Comparison of ENCODE assay signal across 1 cellular context in the genomic region with DNA sequence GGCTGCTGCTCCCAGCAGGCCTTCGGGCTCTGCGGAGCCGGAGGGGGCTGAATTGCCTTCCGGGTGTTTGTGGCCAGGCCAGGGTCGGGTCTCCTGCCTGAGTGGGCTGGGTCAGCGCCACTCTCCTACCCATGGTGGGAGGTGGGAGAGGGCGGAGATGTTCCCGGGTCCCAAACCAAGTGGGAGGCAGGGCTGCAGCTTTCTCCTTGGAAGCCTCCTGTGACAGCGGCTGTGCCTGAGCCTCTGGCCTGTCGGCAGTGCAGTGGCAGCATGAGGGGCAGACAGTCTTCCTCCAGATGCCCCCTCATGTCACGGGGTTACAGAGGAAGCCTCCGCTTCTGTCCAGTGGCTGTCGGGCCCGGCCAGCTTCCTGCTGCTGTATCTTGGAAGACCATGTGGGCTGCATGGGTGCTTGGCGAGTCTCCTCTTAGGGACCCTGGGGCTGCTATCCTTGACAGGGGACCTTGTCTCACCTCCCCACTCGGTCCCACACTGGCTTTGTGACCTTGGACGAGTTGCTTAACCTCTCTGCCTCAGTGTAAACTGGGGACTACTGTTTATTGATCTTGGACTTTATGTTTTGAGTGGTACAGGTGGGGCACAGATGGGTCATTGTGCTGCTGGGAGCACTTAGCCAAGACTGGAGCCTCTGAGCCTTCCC.
TF ChIP-seq lines count a peak whose summit lies in the region.

No MANE protein-coding gene starts in this region.

TF ChIP-seq in endothelial cell of umbilical vein, 7 proteins besides CTCF, POLR2A, EP300 and RAD21:
- TF ChIP-seq GATA2 (IDR thresholded peaks at IDR 0.05; ENCODE audit: insufficient read depth, insufficient read length, low read depth, low read length) (no peak), JUN (IDR thresholded peaks at IDR 0.05; ENCODE audit: borderline replicate concordance, insufficient read depth, insufficient read length, low read depth) (no peak), FOS (IDR thresholded peaks at IDR 0.05; ENCODE audit: borderline replicate concordance, insufficient read depth, low read length) (no peak), POLR2AphosphoS5 (IDR thresholded peaks at IDR 0.05; ENCODE audit: insufficient read depth, low read depth, low read length) (no peak), MYC (IDR thresholded peaks at IDR 0.05; ENCODE audit: low read depth, low read length) (no peak)
- TF ChIP-seq, protein P1, sequence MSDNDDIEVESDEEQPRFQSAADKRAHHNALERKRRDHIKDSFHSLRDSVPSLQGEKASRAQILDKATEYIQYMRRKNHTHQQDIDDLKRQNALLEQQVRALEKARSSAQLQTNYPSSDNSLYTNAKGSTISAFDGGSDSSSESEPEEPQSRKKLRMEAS (IDR thresholded peaks at IDR 0.05; ENCODE audit: insufficient read depth, insufficient read length) = no peak
TF ChIP-seq in endothelial cell of umbilical vein: peak in this region for 0.
